In the genomic region with DNA sequence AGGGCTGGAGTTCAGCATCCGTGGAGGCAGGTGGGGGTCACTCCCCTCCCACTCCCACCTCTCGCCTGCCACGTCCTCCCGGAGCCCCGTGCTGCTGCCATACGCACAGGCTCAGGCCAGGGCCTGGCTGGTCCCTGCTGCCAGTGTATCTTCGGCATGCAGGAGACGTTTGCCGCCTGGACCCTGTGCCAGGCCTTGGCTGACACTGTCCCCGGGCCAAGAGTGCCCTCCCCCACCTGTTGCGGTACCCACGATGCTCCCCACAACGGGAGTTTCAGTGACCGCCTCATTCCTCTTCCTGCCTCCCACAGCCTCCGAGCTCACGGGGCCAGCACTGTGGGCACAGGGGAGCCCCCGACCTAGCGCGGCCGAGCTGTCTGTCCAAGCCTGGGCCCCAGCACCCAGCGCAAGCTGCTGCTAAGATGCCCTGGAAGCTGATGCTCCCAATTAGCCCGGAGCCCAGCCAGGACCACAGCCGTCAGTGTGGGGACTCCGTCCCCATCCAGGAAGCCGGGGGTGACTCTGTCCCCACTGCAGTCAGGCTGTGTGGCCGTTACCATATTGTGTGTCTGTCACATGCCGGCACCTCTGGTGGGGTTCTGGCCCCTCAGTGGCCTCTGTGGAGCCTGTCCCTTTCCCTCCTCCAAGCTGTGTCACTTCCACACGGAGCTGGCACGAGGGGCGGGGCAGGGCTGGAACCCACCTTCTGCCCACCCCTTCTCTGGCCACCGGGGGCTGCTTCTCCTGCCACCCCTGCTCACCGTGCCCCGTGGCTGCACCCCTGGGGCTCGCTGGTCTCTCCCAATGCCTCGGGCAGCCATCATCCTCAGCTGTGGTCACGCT, we compare ENCODE assay signal across 12 cellular contexts. TPM values are rescaled to one million over a fixed set of nuclear protein-coding genes. Genes with fewer than 3 reads are reported as not detected.
A peak's percentile ranks its signal among the peaks of the same experiment; 100 is the strongest.
DNase-seq lines count a peak whose midpoint lies in the region; ATAC-seq and TF ChIP-seq lines count a peak whose summit lies in the region.
"Had no signal": no experiment of that assay in that cellular context is flagged by ENCODE, and none has a peak within 500 bp of the region (broad histone marks: within the 10 kb centered on the region; RNA-seq: fewer than 3 reads in every experiment).

No MANE protein-coding gene starts in this region.

- H3K4me3 ChIP-seq in HUES64 (ENCODE audit: low read length): no peak overlapping the region

- no peaks in the 10 kb centered on the region for H3K9me3 Mint-ChIP-seq in mesothelial cell of epicardium

- H3K27ac Mint-ChIP-seq in mesothelial cell of epicardium: peak overlapping the region; percentile 79

- 94% methylated on average over 36 of the region's 36 CpGs for WGBS in HUES64

- TF ChIP-seq CTCF in mesothelial cell of epicardium (IDR thresholded peaks at IDR 0.05; ENCODE audit: unreplicated experiment): no peak

- no peaks in the 10 kb centered on the region for H3K36me3 Mint-ChIP-seq in mesothelial cell of epicardium

- H3K36me3 ChIP-seq in HUES64 (ENCODE audit: insufficient read depth, low read length): no peaks in the 10 kb centered on the region

- no peaks in the 10 kb centered on the region for H3K27me3 ChIP-seq in HUES64 (ENCODE audit: insufficient read depth, low read length)

- H3K4me1 ChIP-seq in HUES64 (ENCODE audit: insufficient read depth, low read length): peaks cover 11% of the 10 kb centered on the region; the same call in 1 of the 2 replicates

- H3K9ac ChIP-seq in HUES64 (ENCODE audit: low read depth, low read length): no peak overlapping the region

- peaks cover 47% of the 10 kb centered on the region for H3K4me1 Mint-ChIP-seq in mesothelial cell of epicardium

- no peaks in the 10 kb centered on the region for H3K27me3 Mint-ChIP-seq in mesothelial cell of epicardium (ENCODE audit: low read depth)

- H3K27ac ChIP-seq in HUES64 (ENCODE audit: low read depth, low read length): 0 out of 2 replicates have a peak overlapping the region, but pooled peaks have one; percentile 18
- H3K27ac ChIP-seq in temporal lobe (ENCODE audit: low read depth, low read length): peak overlapping the region; percentile 30

- no peak overlapping the region for H3K4me3 Mint-ChIP-seq in mesothelial cell of epicardium

- ATAC-seq in HG02938 (IDR thresholded peaks at IDR 0.05; ENCODE audit: unreplicated experiment): no peak

- H3K9me3 ChIP-seq in HUES64 (ENCODE audit: insufficient read depth, low read depth, low read length): no peaks in the 10 kb centered on the region

- peak; percentile 46 for DNase-seq in cerebellar cortex (ENCODE audit: low spot score)
- no peak for DNase-seq in mesothelial cell of epicardium (ENCODE audit: low spot score in 2 of 2, unreplicated experiment in 2 of 2)
- no peak for DNase-seq in ecto neural progenitor cell (ENCODE audit: low spot score)
- no peak for DNase-seq in NCI-H2227 (lab: John Stamatoyannopoulos, UW; ENCODE audit: unreplicated experiment)
- DNase-seq: activated T-cell treated with anti-CD3 and anti-CD28 coated beads, Interleukin-2, amount 50 U/mL, for 48 hours; erythroblast; stimulated activated CD4-positive, alpha-beta T cell treated with anti-CD3 and anti-CD28 coated beads, Interleukin-4, amount 100 ng/mL, for 24 hours; stimulated activated naive CD4-positive, alpha-beta T cell had no signal

RNA-seq across cellular contexts. Expression of gene TTYH3, which starts 7.6 kb away (rescaled TPM):
- polyA plus RNA-seq in HUES64 (2013, experiment 1 of 2): 83.8 TPM
- polyA plus RNA-seq in HUES64 (2013, experiment 2 of 2): 102 TPM
- 282 to 296 TPM (median 282 TPM) in 3 replicates for total RNA-seq in mesothelial cell of epicardium
- total RNA-seq in temporal lobe: 68.4 TPM

RNA-seq across cellular contexts. Expression of gene AMZ1, which starts 48.6 kb away (rescaled TPM):
- 0.10 TPM for polyA plus RNA-seq in HUES64 (2013, experiment 1 of 2)
- polyA plus RNA-seq in HUES64 (2013, experiment 2 of 2): 0.13 TPM
- total RNA-seq in mesothelial cell of epicardium: 0.05 to 0.49 TPM (median 0.13 TPM) in 3 replicates
- 1.5 TPM for total RNA-seq in temporal lobe
- total RNA-seq: HT1080 had no signal
